Comparison of ENCODE assay signal across 12 cellular contexts in genomic region chr1:168287237-168287664, GRCh38. TPM values are rescaled to one million over a fixed set of nuclear protein-coding genes. Genes with fewer than 3 reads are reported as not detected.
DNase-seq lines count a peak whose midpoint lies in the region; ATAC-seq and TF ChIP-seq lines count a peak whose summit lies in the region.
"Had no signal": no experiment of that assay in that cellular context is flagged by ENCODE, and none has a peak within 500 bp of the region (broad histone marks: within the 10 kb centered on the region; RNA-seq: fewer than 3 reads in every experiment).

No MANE protein-coding gene starts in this region.

- DNase-seq in A172 (ENCODE audit: low spot score) (peak; percentile 93), H4 (ENCODE audit: low spot score) (peak; percentile 79), NOMO-1 treated with DMSO at 0.1 percent for 48 hours (lab: John Stamatoyannopoulos, UW; ENCODE audit: unreplicated experiment) (peak; percentile 76), cardiac fibroblast (ENCODE audit: low read depth in 2 of 2) (peak; percentile 69 to 74), right atrium auricular region (ENCODE audit: low spot score) (no peak), NCI-H146 treated with DMSO at 0.1 percent for 48 hours (lab: John Stamatoyannopoulos, UW; ENCODE audit: unreplicated experiment) (no peak), BE2C (no peak)
- DNase-seq: activated CD4-positive, alpha-beta T cell treated with anti-CD3 and anti-CD28 coated beads, Interleukin-2, amount 50 U/mL, for 4 hours; central memory CD4-positive, alpha-beta T cell; nucleus accumbens had no signal

- H3K9me3 ChIP-seq in right atrium auricular region, result no peaks in the 10 kb centered on the region
- H3K9me3 ChIP-seq in BE2C, result no peaks in the 10 kb centered on the region
- H3K9me3 ChIP-seq: BLaER1 treated with 17β-estradiol and CSF1 and Interleukin-3, amounts not matched to agents 10 nM and 100 nM had no signal

- TF ChIP-seq CTCF in cardiac fibroblast (IDR thresholded peaks at IDR 0.05; ENCODE audit: low read depth, low read length) (no peak), right atrium auricular region (IDR thresholded peaks at IDR 0.05) (no peak), BE2C (IDR thresholded peaks at IDR 0.05; ENCODE audit: low read depth, low read length) (no peak)

- H3K4me3 ChIP-seq in cardiac fibroblast (replicated peaks in 1 of 2; ENCODE audit: low read depth in 2 of 2, low read length in 2 of 2), result no peak overlapping the region
- H3K4me3 ChIP-seq in right atrium auricular region, result no peak overlapping the region
- no peak overlapping the region for H3K4me3 ChIP-seq in BE2C (ENCODE audit: low read depth, low read length)
- H3K4me3 ChIP-seq: BLaER1 treated with 17β-estradiol and CSF1 and Interleukin-3, amounts not matched to agents 10 nM and 100 nM had no signal

- ATAC-seq in GM19397 (IDR thresholded peaks at IDR 0.05; ENCODE audit: unreplicated experiment), result no peak

- H3K27ac ChIP-seq in right atrium auricular region, result no peak overlapping the region
- H3K27ac ChIP-seq: BLaER1 treated with 17β-estradiol and CSF1 and Interleukin-3, amounts not matched to agents 10 nM and 100 nM had no signal

- H3K4me1 ChIP-seq in right atrium auricular region, result no peaks in the 10 kb centered on the region
- H3K4me1 ChIP-seq in BE2C, result no peaks in the 10 kb centered on the region

- no peaks in the 10 kb centered on the region for H3K36me3 ChIP-seq in right atrium auricular region
- H3K36me3 ChIP-seq in BE2C, result no peaks in the 10 kb centered on the region

- H3K27me3 ChIP-seq in right atrium auricular region, result no peaks in the 10 kb centered on the region
- no peaks in the 10 kb centered on the region for H3K27me3 ChIP-seq in BE2C
- H3K27me3 ChIP-seq: BLaER1 treated with 17β-estradiol and CSF1 and Interleukin-3, amounts not matched to agents 10 nM and 100 nM had no signal

RNA-seq across cellular contexts. Expression of gene TBX19, which starts 6.6 kb away (rescaled TPM):
- total RNA-seq in A172 (2014; rRNA removed; shearing (Covaris generic)), result 0.50 and 0.53 TPM in 2 replicates
- total RNA-seq in H4 (2014; rRNA removed; shearing (Covaris generic)), result 0.17 TPM in 1 of 2 replicates, not detected in the other
- total RNA-seq in right atrium auricular region, result under 1 TPM; 0.30 to 0.63 TPM
- 1.6 TPM for polyA plus RNA-seq in BE2C (2012; ENCODE audit: insufficient read depth, insufficient read length, low read depth)

Comparison
In these comparisons a context has a peak if more than half of its experiments do, and no peak if none do; other contexts are left out.
1. DNase-seq: peak in A172 (single experiment), H4 (single experiment), NOMO-1 treated with DMSO at 0.1 percent for 48 hours (single experiment) and cardiac fibroblast (2 of 2); none in right atrium auricular region (single experiment), NCI-H146 treated with DMSO at 0.1 percent for 48 hours (single experiment) and BE2C (single experiment).